ENCODE assay signal across 1 cellular context in the genomic region with DNA sequence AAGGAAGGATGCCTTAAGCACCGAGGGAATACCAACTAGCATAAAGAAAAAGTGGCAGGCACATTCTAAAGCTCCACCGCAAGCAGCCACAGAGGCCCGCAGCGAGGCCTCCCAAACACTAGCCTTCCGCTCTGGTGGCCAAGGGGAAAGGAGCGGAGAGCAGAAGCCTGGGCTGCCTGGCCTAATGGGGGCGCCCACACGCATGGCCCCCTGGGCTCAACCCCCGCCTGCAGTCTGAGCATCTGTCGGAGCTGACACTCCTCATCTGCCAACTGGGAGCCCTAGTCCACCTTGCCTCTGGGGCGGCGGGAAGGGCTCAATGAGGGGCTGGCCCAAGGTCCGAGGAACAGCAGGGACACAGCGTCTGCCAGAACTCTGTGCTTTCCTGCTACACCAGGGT.
TF ChIP-seq lines count a peak whose summit lies in the region.

No MANE protein-coding gene starts in this region.

TF ChIP-seq in GM23338, 12 proteins besides CTCF, POLR2A, EP300 and RAD21 (continued from another document):
- TF ChIP-seq, protein P1, sequence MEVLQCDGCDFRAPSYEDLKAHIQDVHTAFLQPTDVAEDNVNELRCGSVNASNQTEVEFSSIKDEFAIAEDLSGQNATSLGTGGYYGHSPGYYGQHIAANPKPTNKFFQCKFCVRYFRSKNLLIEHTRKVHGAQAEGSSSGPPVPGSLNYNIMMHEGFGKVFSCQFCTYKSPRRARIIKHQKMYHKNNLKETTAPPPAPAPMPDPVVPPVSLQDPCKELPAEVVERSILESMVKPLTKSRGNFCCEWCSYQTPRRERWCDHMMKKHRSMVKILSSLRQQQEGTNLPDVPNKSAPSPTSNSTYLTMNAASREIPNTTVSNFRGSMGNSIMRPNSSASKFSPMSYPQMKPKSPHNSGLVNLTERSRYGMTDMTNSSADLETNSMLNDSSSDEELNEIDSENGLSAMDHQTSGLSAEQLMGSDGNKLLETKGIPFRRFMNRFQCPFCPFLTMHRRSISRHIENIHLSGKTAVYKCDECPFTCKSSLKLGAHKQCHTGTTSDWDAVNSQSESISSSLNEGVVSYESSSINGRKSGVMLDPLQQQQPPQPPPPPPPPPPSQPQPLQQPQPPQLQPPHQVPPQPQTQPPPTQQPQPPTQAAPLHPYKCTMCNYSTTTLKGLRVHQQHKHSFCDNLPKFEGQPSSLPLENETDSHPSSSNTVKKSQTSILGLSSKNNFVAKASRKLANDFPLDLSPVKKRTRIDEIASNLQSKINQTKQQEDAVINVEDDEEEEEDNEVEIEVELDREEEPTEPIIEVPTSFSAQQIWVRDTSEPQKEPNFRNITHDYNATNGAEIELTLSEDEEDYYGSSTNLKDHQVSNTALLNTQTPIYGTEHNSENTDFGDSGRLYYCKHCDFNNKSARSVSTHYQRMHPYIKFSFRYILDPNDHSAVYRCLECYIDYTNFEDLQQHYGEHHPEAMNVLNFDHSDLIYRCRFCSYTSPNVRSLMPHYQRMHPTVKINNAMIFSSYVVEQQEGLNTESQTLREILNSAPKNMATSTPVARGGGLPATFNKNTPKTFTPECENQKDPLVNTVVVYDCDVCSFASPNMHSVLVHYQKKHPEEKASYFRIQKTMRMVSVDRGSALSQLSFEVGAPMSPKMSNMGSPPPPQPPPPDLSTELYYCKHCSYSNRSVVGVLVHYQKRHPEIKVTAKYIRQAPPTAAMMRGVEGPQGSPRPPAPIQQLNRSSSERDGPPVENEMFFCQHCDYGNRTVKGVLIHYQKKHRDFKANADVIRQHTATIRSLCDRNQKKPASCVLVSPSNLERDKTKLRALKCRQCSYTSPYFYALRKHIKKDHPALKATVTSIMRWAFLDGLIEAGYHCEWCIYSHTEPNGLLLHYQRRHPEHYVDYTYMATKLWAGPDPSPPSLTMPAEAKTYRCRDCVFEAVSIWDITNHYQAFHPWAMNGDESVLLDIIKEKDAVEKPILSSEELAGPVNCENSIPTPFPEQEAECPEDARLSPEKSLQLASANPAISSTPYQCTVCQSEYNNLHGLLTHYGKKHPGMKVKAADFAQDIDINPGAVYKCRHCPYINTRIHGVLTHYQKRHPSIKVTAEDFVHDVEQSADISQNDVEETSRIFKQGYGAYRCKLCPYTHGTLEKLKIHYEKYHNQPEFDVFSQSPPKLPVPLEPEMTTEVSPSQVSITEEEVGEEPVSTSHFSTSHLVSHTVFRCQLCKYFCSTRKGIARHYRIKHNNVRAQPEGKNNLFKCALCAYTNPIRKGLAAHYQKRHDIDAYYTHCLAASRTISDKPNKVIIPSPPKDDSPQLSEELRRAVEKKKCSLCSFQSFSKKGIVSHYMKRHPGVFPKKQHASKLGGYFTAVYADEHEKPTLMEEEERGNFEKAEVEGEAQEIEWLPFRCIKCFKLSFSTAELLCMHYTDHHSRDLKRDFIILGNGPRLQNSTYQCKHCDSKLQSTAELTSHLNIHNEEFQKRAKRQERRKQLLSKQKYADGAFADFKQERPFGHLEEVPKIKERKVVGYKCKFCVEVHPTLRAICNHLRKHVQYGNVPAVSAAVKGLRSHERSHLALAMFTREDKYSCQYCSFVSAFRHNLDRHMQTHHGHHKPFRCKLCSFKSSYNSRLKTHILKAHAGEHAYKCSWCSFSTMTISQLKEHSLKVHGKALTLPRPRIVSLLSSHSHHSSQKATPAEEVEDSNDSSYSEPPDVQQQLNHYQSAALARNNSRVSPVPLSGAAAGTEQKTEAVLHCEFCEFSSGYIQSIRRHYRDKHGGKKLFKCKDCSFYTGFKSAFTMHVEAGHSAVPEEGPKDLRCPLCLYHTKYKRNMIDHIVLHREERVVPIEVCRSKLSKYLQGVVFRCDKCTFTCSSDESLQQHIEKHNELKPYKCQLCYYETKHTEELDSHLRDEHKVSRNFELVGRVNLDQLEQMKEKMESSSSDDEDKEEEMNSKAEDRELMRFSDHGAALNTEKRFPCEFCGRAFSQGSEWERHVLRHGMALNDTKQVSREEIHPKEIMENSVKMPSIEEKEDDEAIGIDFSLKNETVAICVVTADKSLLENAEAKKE (CRISPR knock-in tag; IDR thresholded peaks at IDR 0.05) = no peak
TF ChIP-seq in GM23338: peak in this region for 0.
